ENCODE assay signal across 8 cellular contexts in the genomic region with DNA sequence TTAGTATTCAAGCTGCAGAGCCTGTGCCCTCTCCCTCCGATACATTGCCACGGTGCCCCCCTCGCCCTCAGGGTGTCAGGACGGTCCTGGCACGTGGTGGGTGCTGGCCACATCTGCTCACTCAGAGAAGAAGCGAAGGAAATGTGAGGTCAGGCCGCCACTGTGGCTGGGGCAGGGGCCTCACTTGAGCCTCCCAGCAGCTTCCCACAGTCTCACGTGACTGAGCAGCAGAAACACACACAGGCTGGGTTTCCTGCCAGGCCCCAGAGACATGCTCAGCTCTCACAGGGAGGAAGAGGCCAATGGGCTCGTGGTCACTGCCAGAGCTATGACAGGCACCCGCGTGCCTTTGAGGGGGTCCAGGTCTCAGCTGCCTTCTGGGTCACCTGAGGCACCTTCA. TPM values are rescaled to one million over a fixed set of nuclear protein-coding genes. Genes with fewer than 3 reads are reported as not detected.
DNase-seq lines count a peak whose midpoint lies in the region; ATAC-seq and TF ChIP-seq lines count a peak whose summit lies in the region.

No MANE protein-coding gene starts in this region.

- H3K4ac ChIP-seq in mesenchymal stem cell (ENCODE audit: low read depth in 1 of 2, low read length in 2 of 2): peak overlapping the region; percentile 6 to 39

- no peak overlapping the region for H3K23ac ChIP-seq in mesenchymal stem cell (ENCODE audit: low read length in 2 of 2)

- no peaks in the 10 kb centered on the region for H3K9me3 ChIP-seq in CD4-positive, alpha-beta T cell (ENCODE audit: control insufficient read depth, low read length)
- H3K9me3 ChIP-seq in mesenchymal stem cell (ENCODE audit: control insufficient read depth, low read length) (no peaks in the 10 kb centered on the region), thyroid gland (no peaks in the 10 kb centered on the region), WERI-Rb-1 (ENCODE audit: severe bottlenecking) (no peaks in the 10 kb centered on the region)

- H3K36me3 Mint-ChIP-seq in CD4-positive, alpha-beta T cell (ENCODE audit: low read depth): no peaks in the 10 kb centered on the region

- peak overlapping the region; percentile 34 for H4K91ac ChIP-seq in mesenchymal stem cell (ENCODE audit: low read length)

- peak overlapping the region; percentile 69 for H2BK120ac ChIP-seq in mesenchymal stem cell (ENCODE audit: low read depth, low read length)

- POLR2A ChIA-PET in CD4-positive, alpha-beta T cell (lab: Charles Lee): interaction anchor here (0.7 to 1.2 kb wide), 8 partner anchors 10 to 1477 kb away, joined by 3 to 5 read pairs (median 4); a partner anchor contains a TSS

- H3K4me1 Mint-ChIP-seq in CD4-positive, alpha-beta T cell (ENCODE audit: low read depth): peaks cover 46% of the 10 kb centered on the region

- no peak overlapping the region for H3K27ac ChIP-seq in CD4-positive, alpha-beta T cell (ENCODE audit: low read depth, low read length)
- no peak overlapping the region for H3K27ac ChIP-seq in brain microvascular endothelial cell
- H3K27ac ChIP-seq in mesenchymal stem cell (ENCODE audit: low read length, poor library complexity, severe bottlenecking): no peak overlapping the region
- peak overlapping the region in 2 of 3 donors; percentile 38 to 41 for H3K27ac ChIP-seq in thyroid gland
- H3K27ac ChIP-seq in WERI-Rb-1: no peak overlapping the region

- no peak overlapping the region for H3K14ac ChIP-seq in mesenchymal stem cell (ENCODE audit: low read length in 2 of 2)

- H3K4me1 ChIP-seq in mesenchymal stem cell (ENCODE audit: control insufficient read depth, insufficient read depth, low read depth, low read length): peaks cover 24% of the 10 kb centered on the region
- H3K4me1 ChIP-seq in thyroid gland: peaks cover 9 to 30% of the 10 kb centered on the region in 2 donors

- no peak overlapping the region for H2BK5ac ChIP-seq in mesenchymal stem cell (ENCODE audit: low read depth, low read length, poor library complexity, severe bottlenecking)

- no peak overlapping the region for H2AFZ ChIP-seq in mesenchymal stem cell (ENCODE audit: low read depth, low read length)

- peaks cover 2% of the 10 kb centered on the region for H3K79me1 ChIP-seq in mesenchymal stem cell (replicated peaks; ENCODE audit: low read length, poor library complexity, severe bottlenecking)

- H3K4me3 ChIP-seq in brain microvascular endothelial cell (ENCODE audit: low read depth, low read length): no peak overlapping the region
- no peak overlapping the region for H3K4me3 ChIP-seq in mesenchymal stem cell (ENCODE audit: insufficient read depth in 1 of 2, low read depth in 1 of 2, low read length in 2 of 2)
- no peak overlapping the region for H3K4me3 ChIP-seq in thyroid gland (replicated peaks in 1 of 3)
- no peak overlapping the region for H3K4me3 ChIP-seq in WERI-Rb-1 (ENCODE audit: low read depth, low read length)

- peak overlapping the region in 1 of 2 experiments; percentile 74 for H3K18ac ChIP-seq in mesenchymal stem cell (ENCODE audit: low read depth in 1 of 2, low read length in 2 of 2)

- H3K4me3 Mint-ChIP-seq in CD4-positive, alpha-beta T cell: peak overlapping the region; percentile 58

- H3K9ac ChIP-seq in mesenchymal stem cell (ENCODE audit: low read length): no peak overlapping the region

- H2BK12ac ChIP-seq in mesenchymal stem cell (ENCODE audit: low read length in 2 of 2): peak overlapping the region; percentile 34 to 46

- no peak for TF ChIP-seq CTCF in CD4-positive, alpha-beta T cell (IDR thresholded peaks at IDR 0.05)
- TF ChIP-seq CTCF in brain microvascular endothelial cell (IDR thresholded peaks at IDR 0.05; ENCODE audit: low read depth, low read length, missing control alignments) (no peak), thyroid gland (IDR thresholded peaks at IDR 0.05) (no peak), WERI-Rb-1 (IDR thresholded peaks at IDR 0.05; ENCODE audit: low read depth, low read length) (no peak)

- H2AK5ac ChIP-seq in mesenchymal stem cell (ENCODE audit: low read length, severe bottlenecking): no peak overlapping the region

- CTCF ChIA-PET in CD4-positive, alpha-beta T cell (lab: Charles Lee): interaction anchor here (1.8 kb wide), 1 partner anchor 21 kb away, joined by 13 read pairs; no protein-coding TSS in a partner anchor

- H4K8ac ChIP-seq in mesenchymal stem cell (ENCODE audit: low read length): peak overlapping the region; percentile 78

- no peaks in the 10 kb centered on the region for H3K27me3 ChIP-seq in CD4-positive, alpha-beta T cell (ENCODE audit: control insufficient read depth, insufficient read depth, low read length)
- H3K27me3 ChIP-seq in brain microvascular endothelial cell (replicated peaks) (peaks cover 1% of the 10 kb centered on the region), mesenchymal stem cell (ENCODE audit: control insufficient read depth in 1 of 2, insufficient read depth in 1 of 2, low read length in 2 of 2) (peaks cover 0 to 21% of the 10 kb centered on the region in 2 experiments), thyroid gland (no peaks in the 10 kb centered on the region), WERI-Rb-1 (ENCODE audit: insufficient read depth, low read depth, severe bottlenecking) (no peaks in the 10 kb centered on the region)

- H3K4me2 ChIP-seq in mesenchymal stem cell (ENCODE audit: low read length, poor library complexity, severe bottlenecking): no peak overlapping the region

- H3K36me3 ChIP-seq in brain microvascular endothelial cell (replicated peaks) (no peaks in the 10 kb centered on the region), mesenchymal stem cell (ENCODE audit: control insufficient read depth in 1 of 2, insufficient read depth in 2 of 2, low read depth in 1 of 2, low read length in 2 of 2) (no peaks in the 10 kb centered on the region), thyroid gland (no peaks in the 10 kb centered on the region), WERI-Rb-1 (no peaks in the 10 kb centered on the region)

- peak overlapping the region; percentile 88 for H3K27ac Mint-ChIP-seq in CD4-positive, alpha-beta T cell

- intact Hi-C loops in CD4-positive, alpha-beta T cell (cut with DNase I, micrococcal nuclease): loop anchor here in 1 of 2 experiments (10.0 kb wide), 1 partner anchor 479 kb away; a partner anchor contains a TSS
- intact Hi-C loops in thyroid gland (cut with DNase I): no loop called here

- TF ChIP-seq POLR2A in thyroid gland (IDR thresholded peaks at IDR 0.05): no peak

- no peaks in the 10 kb centered on the region for H3K27me3 Mint-ChIP-seq in CD4-positive, alpha-beta T cell

- peak; percentile 12 for ATAC-seq in CD4-positive, alpha-beta T cell (ENCODE audit: poor library complexity)
- ATAC-seq in GM19035 (IDR thresholded peaks at IDR 0.05; ENCODE audit: unreplicated experiment) (no peak), HG03520 (IDR thresholded peaks at IDR 0.05; ENCODE audit: unreplicated experiment) (no peak)

- no peaks in the 10 kb centered on the region for H3K9me3 Mint-ChIP-seq in CD4-positive, alpha-beta T cell

- DNase-seq in CD4-positive, alpha-beta T cell: peak in 9 of 10 experiments; percentile 19 to 55 (median 33)
- DNase-seq in T-helper 1 cell: peak in 3 of 5 donors; percentile 25 to 74 (median 27)
- peak; percentile 24 for DNase-seq in brain microvascular endothelial cell
- peak; percentile 80 for DNase-seq in mesenchymal stem cell
- DNase-seq in thyroid gland: peak; percentile 51 to 53
- no peak for DNase-seq in WERI-Rb-1

- WGBS in mesenchymal stem cell: 37% methylated on average over 11 of the region's 11 CpGs
- 15 to 35% methylated on average over 8 of the region's 11 CpGs for WGBS in thyroid gland, 2 donors

- in situ Hi-C loops in brain microvascular endothelial cell (cut with HindIII; ENCODE audit: low pct_ligation_motif_present, low sequenced_read_pairs): no loop called here

- H2BK15ac ChIP-seq in mesenchymal stem cell (ENCODE audit: low read depth, poor library complexity, severe bottlenecking): no peak overlapping the region

RNA-seq across cellular contexts. Expression of a gene that starts 37.9 kb away (rescaled TPM):
- 10 to 100 TPM; 29.0 to 31.6 TPM for total RNA-seq in CD4-positive, alpha-beta T cell
- 12.2 TPM for polyA plus RNA-seq in mesenchymal stem cell (2013, experiment 1 of 2)
- polyA plus RNA-seq in mesenchymal stem cell (2013, experiment 2 of 2): 12.2 TPM
- 10 to 100 TPM; 17.3 to 31.8 (median 26.9) TPM for total RNA-seq in thyroid gland

Comparison
In these comparisons a context has a peak if more than half of its experiments do, and no peak if none do; other contexts are left out.
1. H3K27ac ChIP-seq: peak in thyroid gland (2 of 3); none in CD4-positive, alpha-beta T cell (single experiment), brain microvascular endothelial cell (single experiment), mesenchymal stem cell (single experiment) and WERI-Rb-1 (single experiment).